ENCODE assay signal across 19 cellular contexts in genomic region chr5:143966280-143966679, GRCh38.
DNase-seq lines count a peak whose midpoint lies in the region; ATAC-seq, FAIRE-seq and TF ChIP-seq lines count a peak whose summit lies in the region.
"Had no signal": no experiment of that assay in that cellular context is flagged by ENCODE, and none has a peak within 500 bp of the region (broad histone marks: within the 10 kb centered on the region; RNA-seq: fewer than 3 reads in every experiment).

No MANE protein-coding gene starts in this region.

- intact Hi-C loops in endothelial cell of umbilical vein (cut with micrococcal nuclease): loop anchor here (5.0 kb wide), 3 partner anchors 216 to 949 kb away; partner anchors contain the start of gene NR3C1

- dilution Hi-C loops in endothelial cell of umbilical vein (cut with MboI; ENCODE audit: extremely low pct_ligation_motif_present, low sequenced_read_pairs): no loop called here

- no TSS peak for BruUV-seq in endothelial cell of umbilical vein (replicated peaks; lab: Mats Ljungman, UMichigan)

- TF ChIP-seq CTCF in GM23338 (conservative IDR thresholded peaks at IDR 0.05; ENCODE audit: low read depth in 2 of 2): no peak
- TF ChIP-seq CTCF in endothelial cell of umbilical vein (IDR thresholded peaks at IDR 0.05; ENCODE audit: extremely low read depth in 1 of 2, insufficient read depth in 1 of 2, low read depth in 1 of 2, low read length in 2 of 2): no peak

- peak; percentile 38 for FAIRE-seq in endothelial cell of umbilical vein (lab: Jason Lieb, UNC)
- FAIRE-seq: A204.1, D721Med, G401.6, GM12891, GM19239, H54 had no signal

- H3K9me3 Mint-ChIP-seq in GM23338: no peaks in the 10 kb centered on the region
- H3K9me3 Mint-ChIP-seq: CD4-positive, alpha-beta T cell had no signal

- no peaks in the 10 kb centered on the region for H3K9me1 ChIP-seq in endothelial cell of umbilical vein (replicated peaks; ENCODE audit: control insufficient read depth, extremely low read depth, insufficient read depth, low read length)

- peak; percentile 35 for TF ChIP-seq POLR2A in endothelial cell of umbilical vein (IDR thresholded peaks at IDR 0.05; ENCODE audit: low read depth, low read length)

- H4K20me1 ChIP-seq in GM23338 (replicated peaks; ENCODE audit: insufficient read depth) (no peaks in the 10 kb centered on the region; the same call in 1 of the 2 replicates), endothelial cell of umbilical vein (replicated peaks; ENCODE audit: control insufficient read depth, extremely low read depth, insufficient read depth, low read length) (no peaks in the 10 kb centered on the region)

- DNase-seq in ELR (ENCODE audit: low read depth) (peak; percentile 17), GM23338 (ENCODE audit: low spot score) (no peak), endothelial cell of umbilical vein (ENCODE audit: low read depth, low spot score) (peak; percentile 27), EL (no peak), KG1 (lab: John Stamatoyannopoulos, UW) (no peak), RPMI8226 (no peak)
- DNase-seq: ACHN; BE2C; Caco-2; CD4-positive, alpha-beta T cell; DMS79 treated with DMSO at 0.1 percent for 48 hours; HCEC 1CT had no signal

- CTCF ChIA-PET in endothelial cell of umbilical vein (lab: Charles Lee): interaction anchor here (0.9 to 1.5 kb wide), 5 partner anchors 10 to 1040 kb away, joined by 3 to 4 read pairs (median 3); no protein-coding TSS in a partner anchor

- H3K36me3 ChIP-seq in GM23338 (ENCODE audit: insufficient read depth): no peaks in the 10 kb centered on the region
- H3K36me3 ChIP-seq in endothelial cell of umbilical vein (ENCODE audit: control insufficient read depth in 2 of 2, extremely low read depth in 1 of 2, insufficient read depth in 2 of 2, low read length in 2 of 2): no peaks in the 10 kb centered on the region
- H3K36me3 ChIP-seq: BE2C had no signal

- no peak overlapping the region for H3K9ac ChIP-seq in endothelial cell of umbilical vein (replicated peaks; ENCODE audit: extremely low read depth, insufficient read depth, low read length)

- H3K27ac ChIP-seq in GM23338 (ENCODE audit: low read depth): no peak overlapping the region
- H3K27ac ChIP-seq in endothelial cell of umbilical vein (ENCODE audit: insufficient read depth, low read depth, low read length): no peak overlapping the region
- H3K27ac ChIP-seq: C4-2B had no signal

- 0 out of 2 replicates have a peak, but pooled peaks cover 7% of the 10 kb centered on the region for H3K9me2 ChIP-seq in GM23338 (ENCODE audit: insufficient read depth)

- H2AFZ ChIP-seq in GM23338 (peak overlapping the region; percentile 29; the same call in 1 of the 2 replicates), endothelial cell of umbilical vein (ENCODE audit: low read depth, low read length) (no peak overlapping the region)

- no peaks in the 10 kb centered on the region for H3K36me3 Mint-ChIP-seq in GM23338 (ENCODE audit: low read depth)

- POLR2A ChIA-PET in endothelial cell of umbilical vein (lab: Charles Lee): no interaction called here

- no peak overlapping the region for H3K27ac Mint-ChIP-seq in GM23338
- H3K27ac Mint-ChIP-seq: CD4-positive, alpha-beta T cell had no signal

- H3K27me3 Mint-ChIP-seq in GM23338 (ENCODE audit: insufficient read depth, low read depth, poor library complexity): peaks cover 4% of the 10 kb centered on the region

- no peak for ATAC-seq in GM23338

- H3K4me2 ChIP-seq in GM23338 (no peak overlapping the region), endothelial cell of umbilical vein (ENCODE audit: insufficient read depth, low read length) (no peak overlapping the region)

- H3K9me3 ChIP-seq in endothelial cell of umbilical vein (replicated peaks; ENCODE audit: control insufficient read depth, insufficient read depth, low read length): no peaks in the 10 kb centered on the region
- H3K9me3 ChIP-seq: BE2C, Caco-2 had no signal

- H3K79me2 ChIP-seq in GM23338 (replicated peaks; ENCODE audit: insufficient read depth) (no peaks in the 10 kb centered on the region), endothelial cell of umbilical vein (ENCODE audit: control insufficient read depth, insufficient read depth, low read length) (no peaks in the 10 kb centered on the region)

- no peak overlapping the region for H3K4me3 Mint-ChIP-seq in GM23338
- H3K4me3 Mint-ChIP-seq: CD4-positive, alpha-beta T cell had no signal

- H3K4me3 ChIP-seq in GM23338 (no peak overlapping the region), endothelial cell of umbilical vein (replicated peaks in 1 of 3; ENCODE audit: insufficient read depth in 1 of 3, low read depth in 1 of 3, low read length in 3 of 3) (no peak overlapping the region)

- H3K4me1 Mint-ChIP-seq in GM23338: no peaks in the 10 kb centered on the region; the same call in 2 of the 3 replicates

- no peaks in the 10 kb centered on the region for H3F3A ChIP-seq in GM23338 (replicated peaks; ENCODE audit: low read depth)

- H3K4me1 ChIP-seq in GM23338 (ENCODE audit: insufficient read depth) (no peaks in the 10 kb centered on the region), endothelial cell of umbilical vein (ENCODE audit: control insufficient read depth, extremely low read depth, insufficient read depth, low read length) (peaks cover 9% of the 10 kb centered on the region)
- H3K4me1 ChIP-seq: BE2C, Caco-2 had no signal

- H3K27me3 ChIP-seq in GM23338 (ENCODE audit: insufficient read depth) (no peaks in the 10 kb centered on the region), endothelial cell of umbilical vein (ENCODE audit: control insufficient read depth in 2 of 2, insufficient read depth in 2 of 2, low read length in 2 of 2) (no peaks in the 10 kb centered on the region)

TF ChIP-seq in GM23338, 12 proteins besides CTCF, POLR2A, EP300 and RAD21 (continues in another document):
- no peak for TF ChIP-seq EZH2 (IDR thresholded peaks at IDR 0.05; ENCODE audit: low read depth, unreplicated experiment)
- TF ChIP-seq ZNF114 (CRISPR knock-in tag; IDR thresholded peaks at IDR 0.05): no peak
- no peak for TF ChIP-seq ZNF331 (CRISPR knock-in tag; IDR thresholded peaks at IDR 0.05; ENCODE audit: low read depth)
- no peak for TF ChIP-seq STAT1 (IDR thresholded peaks at IDR 0.05; ENCODE audit: unreplicated experiment)
- no peak for TF ChIP-seq NANOG (IDR thresholded peaks at IDR 0.05; ENCODE audit: borderline replicate concordance)
- no peak for TF ChIP-seq CREB1 (CRISPR knock-in tag; IDR thresholded peaks at IDR 0.05; ENCODE audit: low read depth)
- no peak for TF ChIP-seq POLR2AphosphoS5 (IDR thresholded peaks at IDR 0.05; ENCODE audit: low read depth)

TF ChIP-seq in endothelial cell of umbilical vein, 7 proteins besides CTCF, POLR2A, EP300 and RAD21:
- TF ChIP-seq EZH2 (IDR thresholded peaks at IDR 0.05; ENCODE audit: borderline replicate concordance, low read depth, low read length, severe bottlenecking): no peak
- TF ChIP-seq MYC (IDR thresholded peaks at IDR 0.05; ENCODE audit: low read depth, low read length): no peak
- no peak for TF ChIP-seq GATA2 (IDR thresholded peaks at IDR 0.05; ENCODE audit: insufficient read depth, insufficient read length, low read depth, low read length)
- TF ChIP-seq JUN (IDR thresholded peaks at IDR 0.05; ENCODE audit: borderline replicate concordance, insufficient read depth, insufficient read length, low read depth): no peak
- peak; percentile 67 for TF ChIP-seq FOS (IDR thresholded peaks at IDR 0.05; ENCODE audit: borderline replicate concordance, insufficient read depth, low read length)
- TF ChIP-seq POLR2AphosphoS5 (IDR thresholded peaks at IDR 0.05; ENCODE audit: insufficient read depth, low read depth, low read length): peak; percentile 45
- no peak for TF ChIP-seq MAX (IDR thresholded peaks at IDR 0.05; ENCODE audit: insufficient read depth, insufficient read length)

Comparison
In these comparisons a context has a peak if more than half of its experiments do, and no peak if none do; other contexts are left out.
1. DNase-seq: peak in ELR (single experiment) and endothelial cell of umbilical vein (single experiment); none in GM23338 (single experiment), EL (single experiment), KG1 (single experiment) and RPMI8226 (single experiment).